11 cellular contexts compared by ENCODE assay signal in the genomic region with DNA sequence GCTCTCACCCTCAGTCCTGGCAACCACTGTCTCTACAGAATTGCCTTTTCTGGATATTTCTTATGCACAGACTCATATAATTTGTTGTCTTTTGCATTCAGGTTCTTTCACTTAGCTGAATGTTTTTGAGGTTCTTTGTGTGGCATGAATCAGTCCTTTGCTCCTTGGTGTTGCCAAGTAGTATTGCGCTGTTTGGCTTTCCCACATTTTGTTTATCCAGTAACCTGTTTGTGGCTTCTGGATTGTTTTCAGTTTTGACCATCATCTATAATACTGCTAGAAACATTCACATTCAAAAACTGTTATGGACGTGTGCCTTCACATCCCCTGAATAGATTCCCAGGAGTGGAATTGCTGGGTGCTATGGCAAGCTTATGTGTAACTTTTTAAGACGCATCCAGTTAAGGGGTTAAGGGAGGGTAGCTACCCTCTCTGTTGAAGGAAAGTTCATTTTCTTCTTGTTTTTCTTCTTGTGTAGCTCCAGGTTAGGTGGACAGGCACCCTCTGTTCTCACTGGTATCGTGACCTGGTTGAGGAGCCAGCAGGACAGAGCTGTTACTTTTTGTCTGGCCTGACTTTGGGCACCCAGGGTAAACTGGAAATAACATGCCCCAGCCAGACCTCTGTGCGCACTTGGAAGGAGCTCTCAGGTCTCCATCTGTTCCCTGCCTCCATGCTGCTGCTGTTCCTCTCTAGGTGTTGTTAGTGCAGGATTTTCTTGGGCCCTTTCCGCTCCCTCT. TPM values are rescaled to one million over a fixed set of nuclear protein-coding genes. Genes with fewer than 3 reads are reported as not detected.
DNase-seq lines count a peak whose midpoint lies in the region; ATAC-seq, FAIRE-seq and TF ChIP-seq lines count a peak whose summit lies in the region.
"Had no signal": no experiment of that assay in that cellular context is flagged by ENCODE, and none has a peak within 500 bp of the region (broad histone marks: within the 10 kb centered on the region; RNA-seq: fewer than 3 reads in every experiment).

No MANE protein-coding gene starts in this region.

- CTCF ChIA-PET in SK-N-SH (lab: Yijun Ruan, JAX), result interaction anchor here (1.3 to 2.0 kb wide), 2 partner anchors 13 to 146 kb away, joined by 5 to 13 read pairs; no protein-coding TSS in a partner anchor
- CTCF ChIA-PET in PC-3 (lab: Charles Lee), result no interaction called here

- H3K4me3 ChIP-seq in SK-N-SH (ENCODE audit: low read depth in 2 of 2, low read length in 1 of 2) (no peak overlapping the region), PC-3 (ENCODE audit: low read length) (no peak overlapping the region), esophagus (ENCODE audit: low read depth in 1 of 2, low read length in 2 of 2) (no peak overlapping the region), spleen (peak overlapping the region in 3 of 8 donors; percentile 3 to 58 (median 13))

- H3K79me2 ChIP-seq in SK-N-SH (ENCODE audit: insufficient read depth), result no peaks in the 10 kb centered on the region
- no peaks in the 10 kb centered on the region for H3K79me2 ChIP-seq in PC-3 (ENCODE audit: low read length)

- H3K9me3 ChIP-seq in SK-N-SH (no peaks in the 10 kb centered on the region), PC-3 (ENCODE audit: low read length) (no peaks in the 10 kb centered on the region), esophagus (ENCODE audit: control insufficient read depth in 2 of 2, insufficient read depth in 1 of 2, low read depth in 1 of 2, low read length in 1 of 2) (no peaks in the 10 kb centered on the region), spleen (no peaks in the 10 kb centered on the region)

- FAIRE-seq in frontal cortex (lab: Jason Lieb, UNC), result no peak

- DNase-seq in SK-N-SH (no peak), PC-3 (no peak), spleen (no peak), amygdala (lab: John Stamatoyannopoulos, UW) (no peak), frontal cortex (ENCODE audit: low spot score in 2 of 2) (no peak)
- DNase-seq: 8988T; effector CD4-positive, alpha-beta T cell; NCI-H2171 had no signal

- H2AFZ ChIP-seq in SK-N-SH (ENCODE audit: low read depth) (no peak overlapping the region), PC-3 (ENCODE audit: low read length) (no peak overlapping the region)

- no TSS peak for BruUV-seq in PC-3 (replicated peaks; lab: Mats Ljungman, UMichigan)

- H3K27me3 ChIP-seq in SK-N-SH (ENCODE audit: insufficient read depth) (no peaks in the 10 kb centered on the region), PC-3 (ENCODE audit: low read length) (peaks cover 50% of the 10 kb centered on the region), esophagus (ENCODE audit: control insufficient read depth in 1 of 2, insufficient read depth in 2 of 2, low read length in 2 of 2) (no peaks in the 10 kb centered on the region), spleen (replicated peaks in 1 of 7) (no peaks in the 10 kb centered on the region)

- intact Hi-C loops in PC-3 (cut with micrococcal nuclease), result no loop called here
- intact Hi-C loops in spleen (cut with DNase I; ENCODE audit: low total_unique reads), result no loop called here

- TF ChIP-seq EP300 in SK-N-SH (IDR thresholded peaks at IDR 0.05; ENCODE audit: borderline replicate concordance in 1 of 2, low read depth in 1 of 2, low read length in 1 of 2), result no peak

- H4K20me1 ChIP-seq in SK-N-SH (ENCODE audit: insufficient read depth) (no peaks in the 10 kb centered on the region), PC-3 (ENCODE audit: low read length) (no peaks in the 10 kb centered on the region)

- H3F3A ChIP-seq in SK-N-SH (replicated peaks; ENCODE audit: insufficient read depth) (no peaks in the 10 kb centered on the region), PC-3 (ENCODE audit: low read length, unreplicated experiment) (no peaks in the 10 kb centered on the region)

- H3K4me2 ChIP-seq in SK-N-SH (0 out of 2 replicates have a peak overlapping the region, but pooled peaks have one; percentile 40), PC-3 (ENCODE audit: low read length) (peak overlapping the region; percentile 9)

- peaks cover 0 to 7% of the 10 kb centered on the region in 2 experiments; a peak in 1 of 4 replicates for H3K4me1 ChIP-seq in SK-N-SH (ENCODE audit: control insufficient read depth in 1 of 2, insufficient read depth in 2 of 2, low read depth in 1 of 2, low read length in 1 of 2)
- H3K4me1 ChIP-seq in PC-3 (ENCODE audit: insufficient read depth, low read length), result no peaks in the 10 kb centered on the region
- no peaks in the 10 kb centered on the region for H3K4me1 ChIP-seq in esophagus (ENCODE audit: control insufficient read depth in 2 of 2, insufficient read depth in 2 of 2, low read length in 1 of 2)
- peaks cover 73 to 98% (median 83%) of the 10 kb centered on the region in 6 donors for H3K4me1 ChIP-seq in spleen

- no peak for TF ChIP-seq RAD21 in SK-N-SH (IDR thresholded peaks at IDR 0.05; ENCODE audit: low read length)

- H3K9ac ChIP-seq in SK-N-SH, result no peak overlapping the region
- H3K9ac ChIP-seq in PC-3 (ENCODE audit: low read length), result no peak overlapping the region

- TF ChIP-seq POLR2A in spleen (IDR thresholded peaks at IDR 0.05), result no peak

- POLR2A ChIA-PET in SK-N-SH (lab: Yijun Ruan, JAX), result no interaction called here
- POLR2A ChIA-PET in PC-3 (lab: Charles Lee; ENCODE audit: unreplicated experiment), result no interaction called here

- WGBS in SK-N-SH (ENCODE audit: low lambda C conversion rate), result 73% methylated on average over 6 of the region's 6 CpGs
- WGBS in esophagus, 2 donors, result 76 to 90% methylated on average over 6 of the region's 6 CpGs
- WGBS in spleen, 5 donors, result 70 to 91% (median 79%) methylated on average over 6 of the region's 6 CpGs

- H3K27ac ChIP-seq in SK-N-SH (ENCODE audit: low read depth in 2 of 2, low read length in 1 of 2), result no peak overlapping the region
- H3K27ac ChIP-seq in PC-3 (ENCODE audit: low read length), result no peak overlapping the region
- H3K27ac ChIP-seq in esophagus (ENCODE audit: low read depth in 2 of 2, low read length in 1 of 2), result peak overlapping the region; percentile 40 to 66
- H3K27ac ChIP-seq in spleen, result peak overlapping the region; percentile 89 to 98 (median 96)

- no peaks in the 10 kb centered on the region for H3K9me2 ChIP-seq in SK-N-SH
- no peaks in the 10 kb centered on the region for H3K9me2 ChIP-seq in PC-3 (replicated peaks; ENCODE audit: low read length)

- ATAC-seq in SK-N-SH treated with all-trans-retinoic acid at 6 μM for 48 hours, result no peak
- ATAC-seq in PC-3, result no peak
- no peak for ATAC-seq in HG03378 (IDR thresholded peaks at IDR 0.05; ENCODE audit: unreplicated experiment)

- H3K36me3 ChIP-seq in SK-N-SH (replicated peaks in 1 of 2; ENCODE audit: control insufficient read depth in 1 of 2, insufficient read depth in 2 of 2, low read length in 1 of 2), result no peaks in the 10 kb centered on the region
- no peaks in the 10 kb centered on the region for H3K36me3 ChIP-seq in PC-3 (ENCODE audit: low read depth, low read length)
- H3K36me3 ChIP-seq in esophagus (ENCODE audit: control insufficient read depth in 2 of 2, insufficient read depth in 2 of 2, low read length in 1 of 2), result no peaks in the 10 kb centered on the region
- H3K36me3 ChIP-seq in spleen, result no peaks in the 10 kb centered on the region

- TF ChIP-seq CTCF in SK-N-SH (IDR thresholded peaks at IDR 0.05) (no peak), PC-3 (conservative IDR thresholded peaks at IDR 0.05; ENCODE audit: low read depth, low read length) (no peak), spleen (IDR thresholded peaks at IDR 0.05 in 8 of 11, conservative IDR thresholded peaks at IDR 0.05 in 3 of 11) (no peak)

TF ChIP-seq in SK-N-SH, 30 proteins besides CTCF, POLR2A, EP300 and RAD21:
- no peak for TF ChIP-seq EZH2phosphoT487 (IDR thresholded peaks at IDR 0.05; ENCODE audit: borderline replicate concordance, low read depth)
TF ChIP-seq in SK-N-SH: peak in this region for 0.

TF ChIP-seq in SK-N-SH treated with all-trans-retinoic acid at 6 μM for 48 hours, 23 proteins besides CTCF, POLR2A, EP300 and RAD21 (continues in another document):
- TF ChIP-seq CSDC2 (CRISPR knock-in tag; IDR thresholded peaks at IDR 0.05) (no peak), ZC3H10 (CRISPR knock-in tag; IDR thresholded peaks at IDR 0.05) (no peak), OSR1 (CRISPR knock-in tag; IDR thresholded peaks at IDR 0.05) (no peak), PPARA (CRISPR knock-in tag; IDR thresholded peaks at IDR 0.05; ENCODE audit: borderline replicate concordance) (no peak)
- TF ChIP-seq, protein P1, sequence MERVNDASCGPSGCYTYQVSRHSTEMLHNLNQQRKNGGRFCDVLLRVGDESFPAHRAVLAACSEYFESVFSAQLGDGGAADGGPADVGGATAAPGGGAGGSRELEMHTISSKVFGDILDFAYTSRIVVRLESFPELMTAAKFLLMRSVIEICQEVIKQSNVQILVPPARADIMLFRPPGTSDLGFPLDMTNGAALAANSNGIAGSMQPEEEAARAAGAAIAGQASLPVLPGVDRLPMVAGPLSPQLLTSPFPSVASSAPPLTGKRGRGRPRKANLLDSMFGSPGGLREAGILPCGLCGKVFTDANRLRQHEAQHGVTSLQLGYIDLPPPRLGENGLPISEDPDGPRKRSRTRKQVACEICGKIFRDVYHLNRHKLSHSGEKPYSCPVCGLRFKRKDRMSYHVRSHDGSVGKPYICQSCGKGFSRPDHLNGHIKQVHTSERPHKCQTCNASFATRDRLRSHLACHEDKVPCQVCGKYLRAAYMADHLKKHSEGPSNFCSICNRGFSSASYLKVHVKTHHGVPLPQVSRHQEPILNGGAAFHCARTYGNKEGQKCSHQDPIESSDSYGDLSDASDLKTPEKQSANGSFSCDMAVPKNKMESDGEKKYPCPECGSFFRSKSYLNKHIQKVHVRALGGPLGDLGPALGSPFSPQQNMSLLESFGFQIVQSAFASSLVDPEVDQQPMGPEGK (CRISPR knock-in tag; IDR thresholded peaks at IDR 0.05; ENCODE audit: borderline replicate concordance), result no peak
- TF ChIP-seq, protein P2, sequence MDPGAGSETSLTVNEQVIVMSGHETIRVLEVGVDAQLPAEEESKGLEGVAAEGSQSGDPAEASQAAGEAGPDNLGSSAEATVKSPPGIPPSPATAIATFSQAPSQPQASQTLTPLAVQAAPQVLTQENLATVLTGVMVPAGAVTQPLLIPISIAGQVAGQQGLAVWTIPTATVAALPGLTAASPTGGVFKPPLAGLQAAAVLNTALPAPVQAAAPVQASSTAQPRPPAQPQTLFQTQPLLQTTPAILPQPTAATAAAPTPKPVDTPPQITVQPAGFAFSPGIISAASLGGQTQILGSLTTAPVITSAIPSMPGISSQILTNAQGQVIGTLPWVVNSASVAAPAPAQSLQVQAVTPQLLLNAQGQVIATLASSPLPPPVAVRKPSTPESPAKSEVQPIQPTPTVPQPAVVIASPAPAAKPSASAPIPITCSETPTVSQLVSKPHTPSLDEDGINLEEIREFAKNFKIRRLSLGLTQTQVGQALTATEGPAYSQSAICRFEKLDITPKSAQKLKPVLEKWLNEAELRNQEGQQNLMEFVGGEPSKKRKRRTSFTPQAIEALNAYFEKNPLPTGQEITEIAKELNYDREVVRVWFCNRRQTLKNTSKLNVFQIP (CRISPR knock-in tag; IDR thresholded peaks at IDR 0.05; ENCODE audit: borderline replicate concordance, low read depth), result no peak

RNA-seq across cellular contexts. Expression of a gene that starts 29.6 kb away (rescaled TPM):
- polyA plus RNA-seq in SK-N-SH (2012; rRNA removed) (not detected in 2 replicates), esophagus (1 to 10 TPM; 3.4 to 4.0 TPM), spleen (100 to 1,000 TPM in 2 of 3 donors, 10 to 100 TPM in 1; 72.0 to 111 (median 103) TPM)
- not detected in 2 replicates for polyA plus RNA-seq in SK-N-SH (2012; cell fraction: cytosol; rRNA removed)
- not detected in 2 replicates for polyA plus RNA-seq in SK-N-SH (2012; cell fraction: nucleus; rRNA removed)
- total RNA-seq in PC-3 (2014; rRNA removed) (not detected in 2 replicates), spleen (100 to 1,000 TPM; 119 to 173 (median 144) TPM), frontal cortex (1.2 TPM)

Comparison
In these comparisons a context has a peak if more than half of its experiments do, and no peak if none do; other contexts are left out.
1. H3K27ac ChIP-seq: peak in esophagus (2 of 2) and spleen (8 of 8); none in SK-N-SH (0 of 2) and PC-3 (single experiment).
2. RNA of a gene that starts 29.6 kb away (total RNA-seq): 119 to 173 TPM in spleen; 1.2 TPM in frontal cortex (single experiment) and not detected in PC-3; every median in the first group is over 10 times any median in the second.